8 cellular contexts compared by ENCODE assay signal in the genomic region with DNA sequence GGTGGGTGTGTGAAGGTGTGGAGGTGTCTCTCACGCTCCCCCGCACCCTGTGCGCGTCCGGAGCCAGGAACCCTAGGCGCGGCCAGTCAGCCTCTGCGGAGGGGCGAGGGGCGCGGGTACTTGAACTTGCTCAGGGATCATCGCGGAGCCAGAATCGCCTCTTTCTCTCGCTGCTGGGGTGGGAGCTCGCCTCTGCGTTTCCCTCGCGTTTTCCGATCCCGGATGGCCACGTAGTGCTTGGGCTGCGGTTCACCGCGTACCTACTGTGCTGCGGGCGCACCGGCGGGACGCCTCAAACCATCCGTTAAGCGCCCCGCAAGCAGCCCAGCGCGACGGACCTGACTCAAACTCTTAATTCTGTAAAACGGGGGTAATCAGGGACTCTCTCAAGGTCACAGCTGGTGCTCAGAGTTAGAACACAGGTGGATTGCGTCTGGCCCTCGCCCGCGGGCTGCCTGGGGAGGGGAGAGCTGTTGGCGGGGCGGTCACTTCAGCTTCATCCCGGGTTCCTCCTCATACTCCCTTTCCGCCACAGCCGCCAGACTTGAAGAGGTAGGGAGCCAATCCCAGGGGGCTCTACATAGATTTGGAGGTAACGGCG. TPM values are rescaled to one million over a fixed set of nuclear protein-coding genes. Genes with fewer than 3 reads are reported as not detected.
DNase-seq lines count a peak whose midpoint lies in the region; TF ChIP-seq lines count a peak whose summit lies in the region.

No MANE protein-coding gene starts in this region.

- peak overlapping the region; percentile 38; the same call in 1 of the 2 replicates for H3K4me3 ChIP-seq in SK-N-MC

- peak overlapping the region; percentile 47 for H3K4me3 Mint-ChIP-seq in T-helper 1 cell treated with Interleukin-12 subunit alpha and Interleukin-12 subunit beta and Interleukin-4 antibody, amounts not matched to agents 30 μg/mL and 1 μg/mL, for 36 hours
- H3K4me3 Mint-ChIP-seq in progenitor cell of endocrine pancreas (ENCODE audit: low read depth), result peak overlapping the region; percentile 82

- no peak overlapping the region for H3K27ac Mint-ChIP-seq in T-helper 1 cell treated with Interleukin-12 subunit alpha and Interleukin-12 subunit beta and Interleukin-4 antibody, amounts not matched to agents 30 μg/mL and 1 μg/mL, for 36 hours
- peak overlapping the region; percentile 73 for H3K27ac Mint-ChIP-seq in progenitor cell of endocrine pancreas

- no peak for DNase-seq in T-helper 1 cell
- DNase-seq in SK-N-MC (ENCODE audit: low read depth, low spot score), result no peak
- peak; percentile 31 for DNase-seq in germinal center (ENCODE audit: low spot score)
- no peak for DNase-seq in progenitor cell of endocrine pancreas (ENCODE audit: low spot score, unreplicated experiment)
- no peak for DNase-seq in NCI-H446 treated with DMSO at 0.1 percent for 48 hours (lab: John Stamatoyannopoulos, UW)
- no peak for DNase-seq in NCI-H774 (lab: John Stamatoyannopoulos, UW)
- DNase-seq in NCI-H1930 (lab: John Stamatoyannopoulos, UW), result no peak

- H3K36me3 Mint-ChIP-seq in T-helper 1 cell treated with Interleukin-12 subunit alpha and Interleukin-12 subunit beta and Interleukin-4 antibody, amounts not matched to agents 30 μg/mL and 1 μg/mL, for 36 hours (ENCODE audit: low read depth), result no peaks in the 10 kb centered on the region
- no peaks in the 10 kb centered on the region for H3K36me3 Mint-ChIP-seq in progenitor cell of endocrine pancreas (ENCODE audit: insufficient read depth)

- H3K27me3 Mint-ChIP-seq in T-helper 1 cell treated with Interleukin-12 subunit alpha and Interleukin-12 subunit beta and Interleukin-4 antibody, amounts not matched to agents 30 μg/mL and 1 μg/mL, for 36 hours (ENCODE audit: low read depth), result peaks cover 68% of the 10 kb centered on the region
- peaks cover 78% of the 10 kb centered on the region for H3K27me3 Mint-ChIP-seq in progenitor cell of endocrine pancreas

- H3K9me3 ChIP-seq in SK-N-MC (ENCODE audit: low read depth, low read length), result no peaks in the 10 kb centered on the region

- no peaks in the 10 kb centered on the region for H3K36me3 ChIP-seq in SK-N-MC (ENCODE audit: insufficient read depth, low read length)

- peaks cover 9% of the 10 kb centered on the region for H3K4me1 Mint-ChIP-seq in T-helper 1 cell treated with Interleukin-12 subunit alpha and Interleukin-12 subunit beta and Interleukin-4 antibody, amounts not matched to agents 30 μg/mL and 1 μg/mL, for 36 hours (ENCODE audit: low read depth)
- H3K4me1 Mint-ChIP-seq in progenitor cell of endocrine pancreas (ENCODE audit: low read depth), result peaks cover 14% of the 10 kb centered on the region

- no peak overlapping the region for H3K27ac ChIP-seq in SK-N-MC

- H3K9me3 Mint-ChIP-seq in T-helper 1 cell treated with Interleukin-12 subunit alpha and Interleukin-12 subunit beta and Interleukin-4 antibody, amounts not matched to agents 30 μg/mL and 1 μg/mL, for 36 hours, result no peaks in the 10 kb centered on the region
- no peaks in the 10 kb centered on the region for H3K9me3 Mint-ChIP-seq in progenitor cell of endocrine pancreas (ENCODE audit: low read depth)

- no peak overlapping the region for H3K9ac ChIP-seq in SK-N-MC (ENCODE audit: insufficient read length)

- no peak for TF ChIP-seq CTCF in progenitor cell of endocrine pancreas (IDR thresholded peaks at IDR 0.05; ENCODE audit: unreplicated experiment)

RNA-seq across cellular contexts. Expression of a gene that starts 0.7 kb away (rescaled TPM):
- 0.29 and 0.57 TPM in 2 replicates for total RNA-seq in progenitor cell of endocrine pancreas
